1 cellular context compared by ENCODE assay signal in genomic region chr14:20679907-20680306, GRCh38.
TF ChIP-seq lines count a peak whose summit lies in the region.

No MANE protein-coding gene starts in this region.

TF ChIP-seq in H1, 55 proteins besides CTCF, POLR2A, EP300 and RAD21 (continued from another document):
- TF ChIP-seq, protein P1, sequence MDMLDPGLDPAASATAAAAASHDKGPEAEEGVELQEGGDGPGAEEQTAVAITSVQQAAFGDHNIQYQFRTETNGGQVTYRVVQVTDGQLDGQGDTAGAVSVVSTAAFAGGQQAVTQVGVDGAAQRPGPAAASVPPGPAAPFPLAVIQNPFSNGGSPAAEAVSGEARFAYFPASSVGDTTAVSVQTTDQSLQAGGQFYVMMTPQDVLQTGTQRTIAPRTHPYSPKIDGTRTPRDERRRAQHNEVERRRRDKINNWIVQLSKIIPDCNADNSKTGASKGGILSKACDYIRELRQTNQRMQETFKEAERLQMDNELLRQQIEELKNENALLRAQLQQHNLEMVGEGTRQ (IDR thresholded peaks at IDR 0.05; ENCODE audit: low read length) = peak; percentile 79
- TF ChIP-seq CBX5 (IDR thresholded peaks at IDR 0.05; ENCODE audit: low read depth, low read length) (no peak), KDM5A (IDR thresholded peaks at IDR 0.05; ENCODE audit: low read length) (no peak), SP2 (IDR thresholded peaks at IDR 0.05; ENCODE audit: low read length) (no peak), CEBPB (IDR thresholded peaks at IDR 0.05; ENCODE audit: low read depth, low read length) (no peak)
- TF ChIP-seq, protein P2, sequence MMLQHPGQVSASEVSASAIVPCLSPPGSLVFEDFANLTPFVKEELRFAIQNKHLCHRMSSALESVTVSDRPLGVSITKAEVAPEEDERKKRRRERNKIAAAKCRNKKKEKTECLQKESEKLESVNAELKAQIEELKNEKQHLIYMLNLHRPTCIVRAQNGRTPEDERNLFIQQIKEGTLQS (IDR thresholded peaks at IDR 0.05; ENCODE audit: insufficient read depth, low read depth, low read length) = 0 out of 2 replicates have a peak, but pooled peaks have one; percentile 35
